In the genomic region with DNA sequence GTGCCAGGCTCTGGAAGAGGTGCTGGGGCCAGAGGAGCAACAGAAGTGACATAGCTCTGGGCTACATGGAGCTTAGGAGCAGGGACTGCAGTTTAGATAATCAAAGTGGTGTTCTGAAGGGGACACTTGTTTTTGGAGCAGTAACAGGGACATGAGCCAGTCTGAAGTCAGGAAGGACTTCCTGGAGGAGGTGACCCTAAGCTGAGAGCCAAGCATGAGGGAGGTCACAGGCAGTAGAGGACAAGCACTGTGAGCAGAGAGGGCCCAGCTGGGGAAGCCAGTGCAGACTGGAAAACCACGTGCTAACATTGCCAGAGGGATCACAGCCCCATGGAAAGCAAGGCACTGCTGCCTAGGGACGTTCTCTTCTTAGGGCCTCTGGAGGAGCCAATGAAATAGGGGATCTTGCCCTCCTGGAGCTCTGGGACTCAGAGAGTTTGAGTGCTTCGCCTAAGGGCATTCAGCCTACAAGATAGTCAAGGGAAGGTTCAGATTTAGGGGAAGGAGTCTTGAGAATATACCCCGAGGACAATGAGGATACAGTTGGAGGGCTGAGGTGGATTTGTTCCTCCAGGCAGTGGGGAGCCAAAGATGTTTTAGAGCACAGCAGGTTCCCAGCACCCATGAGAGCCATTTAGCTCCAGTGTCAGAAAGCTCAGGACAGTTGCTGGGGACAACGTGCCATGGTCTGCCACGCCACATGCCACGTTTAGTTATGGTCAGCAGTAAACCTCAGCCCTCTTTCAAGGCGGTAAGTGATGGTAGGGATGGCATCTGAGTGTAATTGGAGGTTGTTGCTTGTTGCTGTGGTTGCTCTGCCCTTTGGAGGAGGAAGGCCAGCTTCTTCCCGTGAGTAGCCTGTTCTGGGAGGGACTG, we compare ENCODE assay signal across 24 cellular contexts. TPM values are rescaled to one million over a fixed set of nuclear protein-coding genes. Genes with fewer than 3 reads are reported as not detected.
DNase-seq lines count a peak whose midpoint lies in the region; ATAC-seq and TF ChIP-seq lines count a peak whose summit lies in the region.
"Had no signal": no experiment of that assay in that cellular context is flagged by ENCODE, and none has a peak within 500 bp of the region (broad histone marks: within the 10 kb centered on the region; RNA-seq: fewer than 3 reads in every experiment).

No MANE protein-coding gene starts in this region.

- TF ChIP-seq CTCF in chondrocyte (IDR thresholded peaks at IDR 0.05): no peak
- TF ChIP-seq CTCF in vagina (IDR thresholded peaks at IDR 0.05): no peak

- peaks cover 7% of the 10 kb centered on the region for H3K4me1 ChIP-seq in vagina

- DNase-seq in cardiac septum (ENCODE audit: low spot score) (peak; percentile 72), Right ventricle myocardium inferior (ENCODE audit: missing footprints) (no peak), chondrocyte (ENCODE audit: low spot score) (no peak), myocyte (ENCODE audit: low read depth) (peak; percentile 56), vagina (ENCODE audit: extremely low spot score in 2 of 2) (peak; percentile 52 to 70), HT-29 (ENCODE audit: low spot score) (no peak), NCI-H1930 (lab: John Stamatoyannopoulos, UW) (no peak)
- DNase-seq: activated CD4-positive, alpha-beta T cell treated with anti-CD3 and anti-CD28 coated beads, Interleukin-2, amount 10 ng/mL, durations not matched to agents 24 days and 14 days; cerebellar nuclear complex; effector CD4-positive, alpha-beta T cell; glutamatergic neuron; Kasumi-1; mammary epithelial cell; MV-4-11; NCI-H2171 treated with DMSO at 0.1 percent for 48 hours; NCI-H510A treated with DMSO at 0.1 percent for 48 hours; PC-9; SHP77 treated with DMSO at 0.1 percent for 48 hours; stimulated activated naive CD4-positive, alpha-beta T cell treated with Interleukin-2 at 50 U/mL for 16 hours; T-helper 9 cell; WERI-Rb-1 had no signal

- peaks cover 21% of the 10 kb centered on the region for H3K27me3 Mint-ChIP-seq in chondrocyte (ENCODE audit: low read depth)

- H3K9me3 ChIP-seq in vagina: no peaks in the 10 kb centered on the region
- H3K9me3 ChIP-seq: thoracic aorta had no signal

- no peaks in the 10 kb centered on the region for H3K27me3 ChIP-seq in vagina

- H3K36me3 Mint-ChIP-seq in chondrocyte (ENCODE audit: low read depth): peaks cover 1% of the 10 kb centered on the region

- H3K36me3 ChIP-seq in vagina: no peaks in the 10 kb centered on the region
- H3K36me3 ChIP-seq: thoracic aorta, WERI-Rb-1 had no signal

- no peak overlapping the region for H3K4me3 Mint-ChIP-seq in chondrocyte (ENCODE audit: unreplicated experiment)
- H3K4me3 Mint-ChIP-seq: activated CD4-positive, alpha-beta T cell treated with anti-CD3 and anti-CD28 coated beads, Interleukin-2, amount 10 ng/mL, durations not matched to agents 24 days and 14 days; GM23338 had no signal

- no peak for ATAC-seq in Right ventricle myocardium inferior
- ATAC-seq in GM21528 (IDR thresholded peaks at IDR 0.05; ENCODE audit: low FRiP score, unreplicated experiment): no peak
- ATAC-seq: GM23338 had no signal

- no peak overlapping the region for H3K4me3 ChIP-seq in vagina
- H3K4me3 ChIP-seq: GM23338, PC-9, thoracic aorta had no signal

- H3K4me1 Mint-ChIP-seq in chondrocyte (ENCODE audit: low read depth): peaks cover 10% of the 10 kb centered on the region
- H3K4me1 Mint-ChIP-seq: activated CD4-positive, alpha-beta T cell treated with anti-CD3 and anti-CD28 coated beads, Interleukin-2, amount 10 ng/mL, durations not matched to agents 24 days and 14 days; GM23338 had no signal

- TF ChIP-seq POLR2A in vagina (IDR thresholded peaks at IDR 0.05): no peak

- no peak overlapping the region for H3K27ac ChIP-seq in vagina
- H3K27ac ChIP-seq: PC-9, thoracic aorta, WERI-Rb-1 had no signal

- H3K9me3 Mint-ChIP-seq in chondrocyte (ENCODE audit: low read depth): peaks cover 4% of the 10 kb centered on the region
- H3K9me3 Mint-ChIP-seq: activated CD4-positive, alpha-beta T cell treated with anti-CD3 and anti-CD28 coated beads, Interleukin-2, amount 10 ng/mL, durations not matched to agents 24 days and 14 days; GM23338 had no signal

- intact Hi-C loops in cardiac septum (cut with DNase I): loop anchor here (5.0 kb wide), 1 partner anchor 147 kb away; the partner anchor contains the start of gene NEURL1B
- intact Hi-C loops in Right ventricle myocardium inferior (cut with DNase I): no loop called here
- intact Hi-C loops in vagina (cut with DNase I): no loop called here

- H3K27ac Mint-ChIP-seq in chondrocyte (ENCODE audit: unreplicated experiment): peak overlapping the region; percentile 14
- H3K27ac Mint-ChIP-seq: activated CD4-positive, alpha-beta T cell treated with anti-CD3 and anti-CD28 coated beads, Interleukin-2, amount 10 ng/mL, durations not matched to agents 24 days and 14 days; GM23338 had no signal

RNA-seq across cellular contexts. Expression of gene SH3PXD2B, which starts 40.5 kb away (rescaled TPM):
- total RNA-seq in cardiac septum (5.1 TPM), Right ventricle myocardium inferior (5.4 TPM), chondrocyte (48.9 to 81.1 TPM (median 75.7 TPM) in 3 replicates), myocyte (19.4 and 28.8 TPM in 2 replicates), vagina (30.9 TPM)
- polyA plus RNA-seq in myocyte (2012): 43.1 TPM
- 1.3 and 1.9 TPM in 2 replicates for total RNA-seq in HT-29 (2014; rRNA removed; shearing (Covaris generic))

Comparison
In these comparisons a context has a peak if more than half of its experiments do, and no peak if none do; other contexts are left out.
1. DNase-seq: peak in cardiac septum (single experiment), myocyte (single experiment) and vagina (2 of 2); none in Right ventricle myocardium inferior (single experiment), chondrocyte (single experiment), HT-29 (single experiment) and NCI-H1930 (0 of 2).